ENCODE assay signal across 7 cellular contexts in the genomic region with DNA sequence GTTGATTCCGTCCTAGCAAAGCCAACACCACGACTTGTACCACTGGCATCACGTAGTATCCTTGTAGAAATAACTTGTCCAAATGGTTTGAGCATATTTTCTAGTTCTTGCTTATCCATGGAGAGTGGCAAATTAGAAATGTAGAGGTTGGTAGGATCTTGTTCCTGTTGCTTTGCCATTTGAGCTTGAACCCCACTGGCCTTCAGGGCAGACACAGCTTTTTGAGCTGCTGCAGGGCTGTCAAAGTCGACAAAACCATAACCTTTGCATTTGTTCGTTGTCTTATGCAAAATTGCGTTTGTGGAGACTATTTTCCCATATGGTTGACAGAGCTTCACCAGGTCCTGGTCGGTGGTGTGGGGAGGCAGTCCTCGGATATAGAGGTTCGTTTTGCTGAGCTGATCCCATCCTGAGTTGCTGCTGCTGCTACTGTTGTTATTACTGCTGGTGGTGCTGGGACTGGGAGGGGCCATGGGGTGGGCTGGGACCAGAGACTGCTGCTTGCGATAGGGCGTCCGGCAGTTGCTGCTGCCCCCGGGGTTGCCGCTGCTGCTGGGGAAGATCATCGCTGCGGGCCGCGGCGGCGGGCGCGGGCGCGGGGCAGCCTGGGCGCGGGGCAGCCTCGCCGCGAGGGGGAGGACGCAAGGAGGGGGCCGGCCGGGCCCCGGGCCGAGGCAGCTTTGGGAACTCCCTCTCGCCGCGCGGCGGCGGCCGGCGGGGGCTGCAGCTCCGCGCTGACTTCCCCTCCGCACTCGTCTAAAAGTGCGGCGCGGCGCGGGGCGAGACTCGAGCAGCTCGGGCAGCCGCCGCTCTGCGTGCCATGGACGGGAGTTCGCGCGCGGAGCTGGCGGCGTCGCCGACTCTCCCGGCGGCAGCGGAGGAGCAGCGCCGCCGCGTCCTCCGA.
DNase-seq lines count a peak whose midpoint lies in the region; ATAC-seq and TF ChIP-seq lines count a peak whose summit lies in the region.
"Not testable (repeated sequence)": the region's sequence is repeated elsewhere in the genome, so short reads cannot be mapped to it uniquely, and the experiment has no call there.

No MANE protein-coding gene starts in this region.

- peak; percentile 66 for ATAC-seq in GM18505 (IDR thresholded peaks at IDR 0.05; ENCODE audit: unreplicated experiment)
- ATAC-seq in HG02798 (IDR thresholded peaks at IDR 0.05; ENCODE audit: poor library complexity, unreplicated experiment): peak; percentile 55

- not testable (repeated sequence) for H3K36me3 ChIP-seq in brain microvascular endothelial cell (replicated peaks)

- TF ChIP-seq CTCF in WI38 (IDR thresholded peaks at IDR 0.05; ENCODE audit: low read depth, low read length); brain microvascular endothelial cell (IDR thresholded peaks at IDR 0.05; ENCODE audit: low read depth, low read length, missing control alignments): not testable (repeated sequence)

- H3K4me3 ChIP-seq in WI38 (ENCODE audit: low read depth, low read length) (peak overlapping the region; percentile 59), brain microvascular endothelial cell (ENCODE audit: low read depth, low read length) (peak overlapping the region; percentile 54)

- DNase-seq in NCI-H146 (lab: John Stamatoyannopoulos, UW) (peak; percentile 41), brain microvascular endothelial cell (peak; percentile 68), hepatic stellate cell (ENCODE audit: low spot score) (peak; percentile 41), pons (ENCODE audit: low spot score) (peak; percentile 27)

- not testable (repeated sequence) for H3K27me3 ChIP-seq in brain microvascular endothelial cell (replicated peaks)

- in situ Hi-C loops in brain microvascular endothelial cell (cut with HindIII; ENCODE audit: low pct_ligation_motif_present, low sequenced_read_pairs): not testable (repeated sequence)

- peak overlapping the region; percentile 56 for H3K27ac ChIP-seq in brain microvascular endothelial cell

- TF ChIP-seq POLR2A in GM18505 (IDR thresholded peaks at IDR 0.05; ENCODE audit: borderline replicate concordance, extremely low read depth, insufficient read depth, insufficient read length): not testable (repeated sequence)

Comparison
In these comparisons a context has a peak if more than half of its experiments do, and no peak if none do; other contexts are left out.
1. Peak in every context shown above with its lines: DNase-seq, ATAC-seq, H3K4me3 ChIP-seq and H3K27ac ChIP-seq.